In the genomic region with DNA sequence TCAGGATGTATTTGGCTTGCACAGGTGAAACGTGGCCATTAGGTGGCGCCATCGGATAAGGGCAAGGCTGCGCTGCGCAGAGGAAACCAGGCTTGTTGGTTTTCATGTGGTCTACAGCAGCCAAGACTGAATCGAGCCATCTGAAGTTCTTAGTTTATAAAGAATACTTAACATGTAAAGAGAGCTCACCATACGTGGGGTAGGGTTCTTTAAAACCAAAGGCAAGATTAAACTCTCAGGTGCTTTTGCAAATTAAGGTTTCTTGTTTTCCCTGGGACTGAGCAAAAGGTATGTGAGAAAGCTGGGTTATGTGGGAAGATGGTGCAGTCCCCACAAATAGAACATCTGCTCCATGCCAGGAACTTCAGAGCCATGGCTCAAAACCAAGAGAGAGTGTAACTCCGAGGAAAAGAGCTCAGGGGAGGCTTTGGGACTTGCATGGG, we compare ENCODE assay signal across 8 cellular contexts. TPM values are rescaled to one million over a fixed set of nuclear protein-coding genes. Genes with fewer than 3 reads are reported as not detected.
DNase-seq lines count a peak whose midpoint lies in the region; ATAC-seq and TF ChIP-seq lines count a peak whose summit lies in the region.

No MANE protein-coding gene starts in this region.

- H3K9me3 ChIP-seq in T-helper 17 cell (ENCODE audit: control insufficient read depth, low read length, poor library complexity, severe bottlenecking) (no peaks in the 10 kb centered on the region), left ventricle myocardium inferior (replicated peaks) (no peaks in the 10 kb centered on the region)

- intact Hi-C loops in left ventricle myocardium inferior (cut with micrococcal nuclease), result loop anchor here (10.0 kb wide), 1 partner anchor 607 kb away; no protein-coding TSS in a partner anchor

- no peak overlapping the region for H3K4me3 ChIP-seq in left ventricle myocardium inferior

- ATAC-seq in GM21390 (IDR thresholded peaks at IDR 0.05; ENCODE audit: unreplicated experiment), result peak; percentile 61
- ATAC-seq in T-helper 17 cell, result peak; percentile 100
- no peak for ATAC-seq in GM19455 (IDR thresholded peaks at IDR 0.05; ENCODE audit: unreplicated experiment)

- no peak overlapping the region for H3K27ac Mint-ChIP-seq in T-helper 17 cell

- H3K36me3 ChIP-seq in left ventricle myocardium inferior, result no peaks in the 10 kb centered on the region

- no peak overlapping the region for H3K27ac ChIP-seq in left ventricle myocardium inferior (replicated peaks)

- H3K4me3 Mint-ChIP-seq in T-helper 17 cell, result no peak overlapping the region

- no peaks in the 10 kb centered on the region for H3K4me1 Mint-ChIP-seq in T-helper 17 cell

- peak; percentile 98 for TF ChIP-seq CTCF in AG09319 (IDR thresholded peaks at IDR 0.05; ENCODE audit: low read depth, low read length)
- no peak for TF ChIP-seq CTCF in left ventricle myocardium inferior (IDR thresholded peaks at IDR 0.05; ENCODE audit: borderline replicate concordance)

- peaks cover 4% of the 10 kb centered on the region for H3K27me3 Mint-ChIP-seq in T-helper 17 cell

- no peaks in the 10 kb centered on the region for H3K27me3 ChIP-seq in left ventricle myocardium inferior (ENCODE audit: low read depth)

- no peaks in the 10 kb centered on the region for H3K36me3 Mint-ChIP-seq in T-helper 17 cell (ENCODE audit: low read depth)

- DNase-seq in AG09319 (ENCODE audit: extremely low read depth, low read depth) (peak; percentile 68), NCI-H1694 (lab: John Stamatoyannopoulos, UW) (peak; percentile 82), T-helper 17 cell (peak; percentile 76 to 89 (median 78)), amniotic stem cell (lab: John Stamatoyannopoulos, UW) (peak; percentile 71), left ventricle myocardium inferior (peak; percentile 84), retina (peak; percentile 85)

- H3K4me1 ChIP-seq in left ventricle myocardium inferior, result peaks cover 9% of the 10 kb centered on the region

RNA-seq across cellular contexts. Expression of a gene that starts 9.3 kb away (rescaled TPM):
- total RNA-seq in T-helper 17 cell (under 1 TPM; 0.18 to 0.30 TPM), left ventricle myocardium inferior (not detected)

RNA-seq across cellular contexts. Expression of a gene that starts 22.1 kb away (rescaled TPM):
- total RNA-seq in T-helper 17 cell, result 10 to 100 TPM; 37.5 to 39.5 TPM
- 53.9 TPM for total RNA-seq in left ventricle myocardium inferior

RNA-seq across cellular contexts. Expression of a gene that starts 25.3 kb away (rescaled TPM):
- total RNA-seq in T-helper 17 cell (100 to 1,000 TPM; 121 to 135 TPM), left ventricle myocardium inferior (95.5 TPM)
